In genomic region chr12:123533672-123534643, GRCh38 we compare ENCODE assay signal across 8 cellular contexts. TPM values are rescaled to one million over a fixed set of nuclear protein-coding genes. Genes with fewer than 3 reads are reported as not detected.
DNase-seq lines count a peak whose midpoint lies in the region; ATAC-seq and TF ChIP-seq lines count a peak whose summit lies in the region.

TSS of gene RILPL1 (minus strand) at chr12:123533719. CDS start at chr12:123533482, 237 bp downstream.

- H3K27me3 Mint-ChIP-seq in activated naive CD8-positive, alpha-beta T cell treated with anti-CD3 and anti-CD28 coated beads, Interleukin-2, amount 10 ng/mL, durations not matched to agents 7 days and 5 days = peaks cover 21% of the 10 kb centered on the region

- DNase-seq in GM10266 (ENCODE audit: extremely low spot score) (peak; percentile 86), SK-MEL-5 (ENCODE audit: low read depth, low spot score) (peak; percentile 72), Right ventricle myocardium superior (peak; percentile 74), osteoblast (ENCODE audit: insufficient read length, low spot score, missing footprints) (peak; percentile 98), upper lobe of left lung (peak; percentile 37 to 94), MV-4-11 (lab: John Stamatoyannopoulos, UW) (no peak)
- peak; percentile 78 for DNase-seq in activated naive CD8-positive, alpha-beta T cell treated with anti-CD3 and anti-CD28 coated beads, Interleukin-2, amount 10 ng/mL, durations not matched to agents 7 days and 5 days

- H3K4me3 ChIP-seq in osteoblast (ENCODE audit: insufficient read depth, low read length) (peak within 1 kb of the TSS; percentile 90), upper lobe of left lung (peak within 1 kb of the TSS; percentile 82 to 91 (median 87))

- H3K4me1 ChIP-seq in osteoblast (ENCODE audit: insufficient read depth, low read length) = peaks cover 18% of the 10 kb centered on the region
- peaks cover 22 to 35% (median 27%) of the 10 kb centered on the region in 4 donors for H3K4me1 ChIP-seq in upper lobe of left lung

- in situ Hi-C loops in SK-MEL-5 (cut with HindIII; ENCODE audit: low pct_unique_long_range_greater_than_20kb, low sequenced_read_pairs) = no loop called here

- TF ChIP-seq CTCF in GM10266 (IDR thresholded peaks at IDR 0.05; ENCODE audit: control insufficient read depth, insufficient read depth, low read depth, missing control alignments) (peak; percentile 58), osteoblast (IDR thresholded peaks at IDR 0.05; ENCODE audit: extremely low read depth, low read depth, low read length) (no peak), upper lobe of left lung (IDR thresholded peaks at IDR 0.05) (peak in 5 of 6 experiments; percentile 42 to 60 (median 46))

- peaks cover 2% of the 10 kb centered on the region for H3K36me3 Mint-ChIP-seq in activated naive CD8-positive, alpha-beta T cell treated with anti-CD3 and anti-CD28 coated beads, Interleukin-2, amount 10 ng/mL, durations not matched to agents 7 days and 5 days

- peak within 1 kb of the TSS; percentile 61 for H3K27ac Mint-ChIP-seq in activated naive CD8-positive, alpha-beta T cell treated with anti-CD3 and anti-CD28 coated beads, Interleukin-2, amount 10 ng/mL, durations not matched to agents 7 days and 5 days

- POLR2A ChIA-PET in activated naive CD8-positive, alpha-beta T cell treated with anti-CD3 and anti-CD28 coated beads, Interleukin-2, amount 10 ng/mL, durations not matched to agents 7 days and 5 days (lab: Charles Lee) = interaction anchor here (1.2 kb wide), 1 partner anchor 68 kb away, joined by 3 read pairs; the partner anchor contains the start of gene DDX55

- peak within 1 kb of the TSS; percentile 97 for H3K4me2 ChIP-seq in osteoblast (ENCODE audit: insufficient read depth, low read length)

- intact Hi-C loops in Right ventricle myocardium superior (cut with DNase I) = loop anchor here (5.0 to 10.0 kb wide), 3 partner anchors 47 to 149 kb away; partner anchors contain the start of genes KMT5A and TMED2

- 0 to 1% methylated on average over 1 to 20 of the region's 114 CpGs for WGBS in upper lobe of left lung, 2 donors

- no peaks in the 10 kb centered on the region for H3K9me3 Mint-ChIP-seq in activated naive CD8-positive, alpha-beta T cell treated with anti-CD3 and anti-CD28 coated beads, Interleukin-2, amount 10 ng/mL, durations not matched to agents 7 days and 5 days

- peak in 1 of 4 donors; percentile 7 for TF ChIP-seq POLR2A in upper lobe of left lung (IDR thresholded peaks at IDR 0.05)

- H3K9me3 ChIP-seq in osteoblast (ENCODE audit: low read depth, low read length) = no peaks in the 10 kb centered on the region
- H3K9me3 ChIP-seq in upper lobe of left lung = no peaks in the 10 kb centered on the region

- H3K79me2 ChIP-seq in osteoblast (ENCODE audit: insufficient read depth, low read length) = peaks cover 43% of the 10 kb centered on the region

- H3K4me3 Mint-ChIP-seq in activated naive CD8-positive, alpha-beta T cell treated with anti-CD3 and anti-CD28 coated beads, Interleukin-2, amount 10 ng/mL, durations not matched to agents 7 days and 5 days = peak within 1 kb of the TSS; percentile 84

- H3K36me3 ChIP-seq in osteoblast (ENCODE audit: insufficient read depth, low read length) = peaks cover 12% of the 10 kb centered on the region
- peaks cover 0 to 3% (median 0%) of the 10 kb centered on the region in 4 donors for H3K36me3 ChIP-seq in upper lobe of left lung

- H3K27me3 ChIP-seq in osteoblast (ENCODE audit: insufficient read depth, low read length) = no peaks in the 10 kb centered on the region
- no peaks in the 10 kb centered on the region for H3K27me3 ChIP-seq in upper lobe of left lung

- no peak for TF ChIP-seq EP300 in upper lobe of left lung (IDR thresholded peaks at IDR 0.05)

- peak within 1 kb of the TSS; percentile 90 for H2AFZ ChIP-seq in osteoblast (ENCODE audit: low read length)

- H3K27ac ChIP-seq in osteoblast (ENCODE audit: low read depth, low read length) (peak within 1 kb of the TSS; percentile 63), upper lobe of left lung (peak within 1 kb of the TSS; percentile 72 to 92 (median 82))

- H3K4me1 Mint-ChIP-seq in activated naive CD8-positive, alpha-beta T cell treated with anti-CD3 and anti-CD28 coated beads, Interleukin-2, amount 10 ng/mL, durations not matched to agents 7 days and 5 days = peaks cover 13% of the 10 kb centered on the region

- peaks cover 17% of the 10 kb centered on the region for H4K20me1 ChIP-seq in osteoblast (ENCODE audit: insufficient read depth, low read length)

- ATAC-seq in HG03064 (IDR thresholded peaks at IDR 0.05; ENCODE audit: low read depth, unreplicated experiment) (peak; percentile 53), Right ventricle myocardium superior (ENCODE audit: poor library complexity) (peak; percentile 71), upper lobe of left lung (ENCODE audit: low FRiP score in 2 of 2) (peak; percentile 52 to 88)
- ATAC-seq in activated naive CD8-positive, alpha-beta T cell treated with anti-CD3 and anti-CD28 coated beads, Interleukin-2, amount 10 ng/mL, durations not matched to agents 7 days and 5 days (ENCODE audit: low read depth) = peak; percentile 69

RNA-seq across cellular contexts. Expression of gene RILPL1, which starts in this region (rescaled TPM):
- total RNA-seq in SK-MEL-5 (2014; rRNA removed; shearing (Covaris generic)) = 11.3 and 16.5 TPM in 2 replicates
- 13.1 and 13.7 TPM in 2 replicates for polyA plus RNA-seq in SK-MEL-5 (2015; cell fraction: cytosol; rRNA removed)
- 46.9 and 57.4 TPM in 2 replicates for polyA plus RNA-seq in SK-MEL-5 (2015; cell fraction: nucleus; rRNA removed)
- total RNA-seq in activated naive CD8-positive, alpha-beta T cell treated with anti-CD3 and anti-CD28 coated beads, Interleukin-2, amount 10 ng/mL, durations not matched to agents 7 days and 5 days = 1 to 10 TPM; 2.2 to 2.9 TPM
- total RNA-seq in Right ventricle myocardium superior = 92.4 TPM
- total RNA-seq in osteoblast = 14.7 and 16.3 TPM in 2 replicates
- 10 to 100 TPM; 10.3 to 60.8 (median 18.6) TPM for total RNA-seq in upper lobe of left lung
